In the genomic region with DNA sequence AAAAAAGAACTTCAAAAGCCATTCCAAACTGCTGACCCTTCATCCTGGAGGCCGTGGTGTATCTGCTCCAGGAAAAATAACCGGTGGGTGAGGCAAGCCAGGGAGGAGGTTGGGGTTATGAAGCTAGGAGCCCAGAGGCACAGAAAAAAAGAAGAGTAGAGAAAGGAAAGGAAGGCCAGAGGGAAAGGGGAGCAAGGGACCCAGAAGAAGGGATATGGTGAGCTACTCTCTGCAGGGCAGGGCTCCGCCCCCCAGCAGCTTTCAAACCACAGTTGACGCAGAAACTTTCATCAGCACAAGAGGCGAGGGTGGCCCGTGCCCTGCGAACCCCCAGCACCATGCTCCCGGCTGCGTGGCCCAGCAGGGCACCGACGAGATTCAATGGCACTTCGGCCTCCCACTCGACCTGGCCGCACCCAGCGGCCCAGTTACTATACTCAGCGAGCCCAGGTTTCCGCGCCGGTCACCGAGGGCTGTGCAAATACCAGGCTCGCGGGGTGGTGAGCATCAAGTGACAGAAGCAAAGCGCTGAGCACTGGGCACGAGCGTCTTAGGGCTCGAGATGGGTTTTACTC, we compare ENCODE assay signal across 8 cellular contexts. TPM values are rescaled to one million over a fixed set of nuclear protein-coding genes. Genes with fewer than 3 reads are reported as not detected.
A peak's percentile ranks its signal among the peaks of the same experiment; 100 is the strongest.
DNase-seq lines count a peak whose midpoint lies in the region; ATAC-seq and TF ChIP-seq lines count a peak whose summit lies in the region.

No MANE protein-coding gene starts in this region.

- no peaks in the 10 kb centered on the region for H3K9me3 ChIP-seq in CD8-positive, alpha-beta T cell (ENCODE audit: low read length)
- no peaks in the 10 kb centered on the region for H3K9me3 ChIP-seq in Peyer's patch
- no peaks in the 10 kb centered on the region for H3K9me3 ChIP-seq in tibial nerve

- H3K27ac Mint-ChIP-seq in CD8-positive, alpha-beta T cell = peak overlapping the region; percentile 97
- H3K27ac Mint-ChIP-seq in osteocyte (ENCODE audit: unreplicated experiment) = peak overlapping the region; percentile 92

- H3K4me1 Mint-ChIP-seq in CD8-positive, alpha-beta T cell (ENCODE audit: low read depth) = peaks cover 41% of the 10 kb centered on the region
- H3K4me1 Mint-ChIP-seq in osteocyte (ENCODE audit: unreplicated experiment) = peaks cover 26% of the 10 kb centered on the region

- H3K4me3 ChIP-seq in CD8-positive, alpha-beta T cell (ENCODE audit: low read depth, low read length) = peak overlapping the region; percentile 82
- H3K4me3 ChIP-seq in Peyer's patch = peak overlapping the region; percentile 65 to 94 (median 74)
- H3K4me3 ChIP-seq in tibial nerve = peak overlapping the region; percentile 56 to 95 (median 92)

- POLR2A ChIA-PET in CD8-positive, alpha-beta T cell (lab: Charles Lee) = interaction anchor here (0.6 to 1.8 kb wide), 8 partner anchors 9 to 958 kb away, joined by 3 to 13 read pairs (median 4); a partner anchor contains a TSS

- peak overlapping the region; percentile 96 for H3K27ac ChIP-seq in CD8-positive, alpha-beta T cell (ENCODE audit: low read depth, low read length)
- H3K27ac ChIP-seq in Peyer's patch = peak overlapping the region; percentile 74 to 90 (median 84)
- H3K27ac ChIP-seq in tibial nerve = peak overlapping the region; percentile 87 to 94 (median 90)

- peak; percentile 48 to 84 (median 72) for DNase-seq in CD8-positive, alpha-beta T cell
- DNase-seq in Peyer's patch (peak; percentile 73 to 86 (median 78)), germinal center (ENCODE audit: low spot score) (peak; percentile 76), osteocyte (ENCODE audit: extremely low spot score, unreplicated experiment) (no peak), tibial nerve (ENCODE audit: low spot score in 2 of 2) (peak; percentile 19 to 36)
- peak; percentile 67 for DNase-seq in activated effector memory CD4-positive, alpha-beta T cell treated with Interleukin-2 at 50 U/mL for 16 hours

- no peaks in the 10 kb centered on the region for H3K27me3 Mint-ChIP-seq in CD8-positive, alpha-beta T cell (ENCODE audit: low read depth)
- H3K27me3 Mint-ChIP-seq in osteocyte (ENCODE audit: unreplicated experiment) = peaks cover 3% of the 10 kb centered on the region

- TF ChIP-seq EP300 in tibial nerve (IDR thresholded peaks at IDR 0.05) = no peak

- intact Hi-C loops in CD8-positive, alpha-beta T cell (cut with DNase I, micrococcal nuclease) = loop anchor here (1.0 to 5.0 kb wide), 9 partner anchors 107 to 1753 kb away; a partner anchor contains a TSS

- peaks cover 36% of the 10 kb centered on the region for H3K36me3 Mint-ChIP-seq in CD8-positive, alpha-beta T cell
- peaks cover 11% of the 10 kb centered on the region for H3K36me3 Mint-ChIP-seq in osteocyte (ENCODE audit: unreplicated experiment)

- peaks cover 18% of the 10 kb centered on the region for H3K4me1 ChIP-seq in CD8-positive, alpha-beta T cell (ENCODE audit: insufficient read depth, low read length)
- H3K4me1 ChIP-seq in Peyer's patch (peaks cover 0 to 13% (median 7%) of the 10 kb centered on the region in 4 donors), tibial nerve (peaks cover 0 to 25% (median 11%) of the 10 kb centered on the region in 4 donors)

- ATAC-seq in CD8-positive, alpha-beta T cell = peak; percentile 78
- ATAC-seq in GM19324 (IDR thresholded peaks at IDR 0.05; ENCODE audit: low FRiP score, unreplicated experiment) (peak; percentile 57), HG03439 (IDR thresholded peaks at IDR 0.05; ENCODE audit: unreplicated experiment) (peak; percentile 52)

- H3K4me3 Mint-ChIP-seq in CD8-positive, alpha-beta T cell = peak overlapping the region; percentile 92
- H3K4me3 Mint-ChIP-seq in osteocyte (ENCODE audit: unreplicated experiment) = peak overlapping the region; percentile 85

- H3K36me3 ChIP-seq in CD8-positive, alpha-beta T cell (ENCODE audit: insufficient read depth, low read length) = peaks cover 4% of the 10 kb centered on the region
- H3K36me3 ChIP-seq in Peyer's patch = no peaks in the 10 kb centered on the region
- H3K36me3 ChIP-seq in tibial nerve = peaks cover 0 to 20% (median 0%) of the 10 kb centered on the region in 3 donors

- H3K27me3 ChIP-seq in CD8-positive, alpha-beta T cell (ENCODE audit: insufficient read depth, low read length) = no peaks in the 10 kb centered on the region
- no peaks in the 10 kb centered on the region for H3K27me3 ChIP-seq in Peyer's patch
- H3K27me3 ChIP-seq in tibial nerve = no peaks in the 10 kb centered on the region

- TF ChIP-seq CTCF in CD8-positive, alpha-beta T cell (IDR thresholded peaks at IDR 0.05) = no peak
- TF ChIP-seq CTCF in Peyer's patch (IDR thresholded peaks at IDR 0.05) (no peak), osteocyte (IDR thresholded peaks at IDR 0.05) (no peak), tibial nerve (IDR thresholded peaks at IDR 0.05) (no peak)

- WGBS in tibial nerve, 2 donors = 2% methylated on average over 18 to 22 of the region's 26 CpGs

- CTCF ChIA-PET in CD8-positive, alpha-beta T cell (lab: Charles Lee) = interaction anchor here (1.0 to 1.4 kb wide), 2 partner anchors 10 to 509 kb away, joined by 4 to 5 read pairs; no protein-coding TSS in a partner anchor

- no peaks in the 10 kb centered on the region for H3K9me3 Mint-ChIP-seq in CD8-positive, alpha-beta T cell
- H3K9me3 Mint-ChIP-seq in osteocyte (ENCODE audit: unreplicated experiment) = no peaks in the 10 kb centered on the region

- no peak for TF ChIP-seq POLR2A in Peyer's patch (IDR thresholded peaks at IDR 0.05)
- TF ChIP-seq POLR2A in tibial nerve (IDR thresholded peaks at IDR 0.05) = peak in 1 of 2 donors; percentile 13

RNA-seq across cellular contexts. Expression of a gene that starts 0.7 kb away (rescaled TPM):
- total RNA-seq in CD8-positive, alpha-beta T cell = 10 to 100 TPM; 37.3 to 38.8 TPM
- 10 to 100 TPM in 3 of 4 donors, 1 to 10 TPM in 1; 8.8 to 38.8 (median 14.5) TPM for total RNA-seq in Peyer's patch
- 26.2 and 28.3 TPM in 2 replicates for total RNA-seq in osteocyte
- total RNA-seq in tibial nerve = 10 to 100 TPM; 14.1 to 17.8 (median 15.7) TPM

RNA-seq across cellular contexts. Expression of a gene that starts 38.6 kb away (rescaled TPM):
- under 1 TPM in 1 of 2 experiments, not detected in 1; 0.06 TPM for total RNA-seq in CD8-positive, alpha-beta T cell
- total RNA-seq in Peyer's patch = 10 to 100 TPM; 12.6 to 73.5 (median 25.5) TPM
- total RNA-seq in osteocyte = not detected in 2 replicates
- total RNA-seq in tibial nerve = under 1 TPM in 1 of 4 donors, not detected in 3; under 0.01 TPM

Comparison
In these comparisons a context has a peak if more than half of its experiments do, and no peak if none do; other contexts are left out.
1. RNA of a gene that starts 38.6 kb away (total RNA-seq): 12.6 to 73.5 TPM in Peyer's patch; 0.06 TPM in CD8-positive, alpha-beta T cell, not detected in osteocyte and under 0.01 TPM in tibial nerve; every median in the first group is over 10 times any median in the second.
2. Peak in every context shown above with its lines, with median percentiles within 50 percentile points of each other: ATAC-seq, H3K27ac ChIP-seq and H3K4me3 ChIP-seq.